Comparison of ENCODE assay signal across 1 cellular context in the genomic region with DNA sequence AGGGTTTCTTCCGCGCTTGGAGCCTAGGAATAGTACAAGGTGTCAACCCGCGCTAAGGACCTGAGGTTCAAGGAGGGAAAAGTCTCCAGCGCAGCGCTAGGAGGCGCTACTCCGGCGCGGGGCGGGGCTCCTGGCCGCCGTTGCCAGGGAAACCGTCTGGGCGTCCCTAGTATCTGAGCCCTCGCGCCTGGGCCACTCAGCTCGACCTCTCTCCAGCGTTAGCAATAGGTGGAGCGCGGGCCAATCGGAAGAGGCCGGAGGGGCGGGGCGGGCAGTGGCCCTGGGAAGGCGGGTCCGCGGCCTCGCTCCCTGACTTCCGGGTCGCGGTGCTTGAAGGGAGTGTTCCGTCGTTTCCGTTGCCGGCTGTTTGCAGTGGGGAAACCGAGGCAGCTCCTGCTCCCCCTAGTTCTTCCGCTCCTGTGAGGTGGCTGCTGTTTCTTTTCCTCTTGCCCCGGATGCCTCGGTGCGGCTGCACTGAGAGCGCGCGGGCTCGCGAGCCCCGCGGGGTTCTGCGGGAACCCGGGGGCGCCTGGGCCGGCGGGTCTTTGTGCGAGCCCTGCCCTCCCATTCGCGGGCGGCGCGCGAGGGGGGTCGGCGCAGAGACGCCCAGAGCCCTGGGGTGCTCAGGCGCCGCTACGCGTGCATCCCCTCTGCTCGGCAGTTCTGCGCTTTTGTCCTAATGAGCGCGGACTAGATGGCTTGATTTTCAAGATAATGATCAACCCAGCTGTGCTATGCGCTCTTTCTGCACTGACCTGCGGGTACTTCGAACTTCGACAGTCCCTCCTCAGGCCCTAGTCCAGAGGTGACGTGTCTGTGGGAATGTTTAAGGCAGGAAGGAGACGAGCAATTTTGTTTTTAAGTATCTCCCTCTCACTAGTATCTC.
A peak's percentile ranks its signal among the peaks of the same experiment; 100 is the strongest.
TF ChIP-seq lines count a peak whose summit lies in the region.

A gene with protein sequence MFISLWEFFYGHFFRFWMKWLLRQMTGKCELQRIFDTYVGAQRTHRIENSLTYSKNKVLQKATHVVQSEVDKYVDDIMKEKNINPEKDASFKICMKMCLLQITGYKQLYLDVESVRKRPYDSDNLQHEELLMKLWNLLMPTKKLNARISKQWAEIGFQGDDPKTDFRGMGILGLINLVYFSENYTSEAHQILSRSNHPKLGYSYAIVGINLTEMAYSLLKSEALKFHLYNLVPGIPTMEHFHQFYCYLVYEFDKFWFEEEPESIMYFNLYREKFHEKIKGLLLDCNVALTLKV (plus strand): TSS at position 312 of the 886 bp plus-strand sequence. CDS start 1,261 bp downstream, outside the sequence.

TF ChIP-seq in HEK293, 187 proteins besides CTCF, POLR2A, EP300 and RAD21 (continued from another document):
- TF ChIP-seq, protein P1, sequence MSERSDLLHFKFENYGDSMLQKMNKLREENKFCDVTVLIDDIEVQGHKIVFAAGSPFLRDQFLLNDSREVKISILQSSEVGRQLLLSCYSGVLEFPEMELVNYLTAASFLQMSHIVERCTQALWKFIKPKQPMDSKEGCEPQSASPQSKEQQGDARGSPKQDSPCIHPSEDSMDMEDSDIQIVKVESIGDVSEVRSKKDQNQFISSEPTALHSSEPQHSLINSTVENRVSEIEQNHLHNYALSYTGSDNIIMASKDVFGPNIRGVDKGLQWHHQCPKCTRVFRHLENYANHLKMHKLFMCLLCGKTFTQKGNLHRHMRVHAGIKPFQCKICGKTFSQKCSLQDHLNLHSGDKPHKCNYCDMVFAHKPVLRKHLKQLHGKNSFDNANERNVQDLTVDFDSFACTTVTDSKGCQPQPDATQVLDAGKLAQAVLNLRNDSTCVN (tag by site-specific recombination; optimal IDR thresholded peaks at IDR 0.05), result peak; percentile 91
- TF ChIP-seq, protein P2, sequence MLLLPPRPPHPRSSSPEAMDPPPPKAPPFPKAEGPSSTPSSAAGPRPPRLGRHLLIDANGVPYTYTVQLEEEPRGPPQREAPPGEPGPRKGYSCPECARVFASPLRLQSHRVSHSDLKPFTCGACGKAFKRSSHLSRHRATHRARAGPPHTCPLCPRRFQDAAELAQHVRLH (tag by site-specific recombination; IDR thresholded peaks at IDR 0.05), result peak; percentile 35; the same call in 1 of the 2 replicates
- TF ChIP-seq, protein P3, sequence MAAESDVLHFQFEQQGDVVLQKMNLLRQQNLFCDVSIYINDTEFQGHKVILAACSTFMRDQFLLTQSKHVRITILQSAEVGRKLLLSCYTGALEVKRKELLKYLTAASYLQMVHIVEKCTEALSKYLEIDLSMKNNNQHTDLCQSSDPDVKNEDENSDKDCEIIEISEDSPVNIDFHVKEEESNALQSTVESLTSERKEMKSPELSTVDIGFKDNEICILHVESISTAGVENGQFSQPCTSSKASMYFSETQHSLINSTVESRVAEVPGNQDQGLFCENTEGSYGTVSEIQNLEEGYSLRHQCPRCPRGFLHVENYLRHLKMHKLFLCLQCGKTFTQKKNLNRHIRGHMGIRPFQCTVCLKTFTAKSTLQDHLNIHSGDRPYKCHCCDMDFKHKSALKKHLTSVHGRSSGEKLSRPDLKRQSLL (tag by site-specific recombination; IDR thresholded peaks at IDR 0.05), result peak; percentile 28; the same call in 1 of the 2 replicates
- peak; percentile 93 for TF ChIP-seq KLF8 (tag by site-specific recombination; IDR thresholded peaks at IDR 0.05)
- TF ChIP-seq, protein P4, sequence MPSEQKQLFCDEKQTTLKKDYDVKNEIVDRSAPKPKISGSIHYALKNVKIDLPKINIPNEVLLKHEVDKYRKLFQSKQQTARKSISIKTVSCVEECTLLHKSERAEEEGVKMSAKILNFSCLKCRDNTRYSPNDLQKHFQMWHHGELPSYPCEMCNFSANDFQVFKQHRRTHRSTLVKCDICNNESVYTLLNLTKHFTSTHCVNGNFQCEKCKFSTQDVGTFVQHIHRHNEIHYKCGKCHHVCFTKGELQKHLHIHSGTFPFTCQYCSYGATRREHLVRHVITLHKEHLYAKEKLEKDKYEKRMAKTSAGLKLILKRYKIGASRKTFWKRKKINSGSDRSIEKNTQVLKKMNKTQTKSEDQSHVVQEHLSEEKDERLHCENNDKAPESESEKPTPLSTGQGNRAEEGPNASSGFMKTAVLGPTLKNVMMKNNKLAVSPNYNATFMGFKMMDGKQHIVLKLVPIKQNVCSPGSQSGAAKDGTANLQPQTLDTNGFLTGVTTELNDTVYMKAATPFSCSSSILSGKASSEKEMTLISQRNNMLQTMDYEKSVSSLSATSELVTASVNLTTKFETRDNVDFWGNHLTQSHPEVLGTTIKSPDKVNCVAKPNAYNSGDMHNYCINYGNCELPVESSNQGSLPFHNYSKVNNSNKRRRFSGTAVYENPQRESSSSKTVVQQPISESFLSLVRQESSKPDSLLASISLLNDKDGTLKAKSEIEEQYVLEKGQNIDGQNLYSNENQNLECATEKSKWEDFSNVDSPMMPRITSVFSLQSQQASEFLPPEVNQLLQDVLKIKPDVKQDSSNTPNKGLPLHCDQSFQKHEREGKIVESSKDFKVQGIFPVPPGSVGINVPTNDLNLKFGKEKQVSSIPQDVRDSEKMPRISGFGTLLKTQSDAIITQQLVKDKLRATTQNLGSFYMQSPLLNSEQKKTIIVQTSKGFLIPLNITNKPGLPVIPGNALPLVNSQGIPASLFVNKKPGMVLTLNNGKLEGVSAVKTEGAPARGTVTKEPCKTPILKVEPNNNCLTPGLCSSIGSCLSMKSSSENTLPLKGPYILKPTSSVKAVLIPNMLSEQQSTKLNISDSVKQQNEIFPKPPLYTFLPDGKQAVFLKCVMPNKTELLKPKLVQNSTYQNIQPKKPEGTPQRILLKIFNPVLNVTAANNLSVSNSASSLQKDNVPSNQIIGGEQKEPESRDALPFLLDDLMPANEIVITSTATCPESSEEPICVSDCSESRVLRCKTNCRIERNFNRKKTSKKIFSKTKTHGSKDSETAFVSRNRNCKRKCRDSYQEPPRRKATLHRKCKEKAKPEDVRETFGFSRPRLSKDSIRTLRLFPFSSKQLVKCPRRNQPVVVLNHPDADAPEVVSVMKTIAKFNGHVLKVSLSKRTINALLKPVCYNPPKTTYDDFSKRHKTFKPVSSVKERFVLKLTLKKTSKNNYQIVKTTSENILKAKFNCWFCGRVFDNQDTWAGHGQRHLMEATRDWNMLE (tag by site-specific recombination; conservative IDR thresholded peaks at IDR 0.05; ENCODE audit: low read depth), result peak; percentile 63
TF ChIP-seq in HEK293: peak in this region for 43.
